Comparison of ENCODE assay signal across 26 cellular contexts in the genomic region with DNA sequence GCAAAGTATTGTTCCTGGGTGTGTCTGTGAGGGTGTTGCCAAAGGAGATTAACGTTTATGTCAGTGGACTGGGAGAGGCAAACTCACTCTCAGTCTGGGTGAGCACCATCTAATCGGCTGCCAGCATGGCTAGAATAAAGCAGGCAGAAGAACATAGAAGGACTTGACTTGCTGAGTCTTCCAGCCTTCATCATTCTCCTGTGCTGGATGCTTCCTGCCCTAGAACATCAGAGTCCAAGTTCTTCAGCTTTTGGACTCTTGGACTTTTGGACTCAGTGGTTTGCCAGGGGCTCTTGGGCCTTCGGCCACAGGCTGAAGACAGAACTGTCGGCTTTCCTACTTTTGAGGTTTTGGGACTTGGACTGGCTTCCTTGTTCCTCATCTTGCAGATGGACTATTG. TPM values are rescaled to one million over a fixed set of nuclear protein-coding genes. Genes with fewer than 3 reads are reported as not detected.
DNase-seq lines count a peak whose midpoint lies in the region; ATAC-seq, FAIRE-seq and TF ChIP-seq lines count a peak whose summit lies in the region.
"Had no signal": no experiment of that assay in that cellular context is flagged by ENCODE, and none has a peak within 500 bp of the region (broad histone marks: within the 10 kb centered on the region; RNA-seq: fewer than 3 reads in every experiment).

No MANE protein-coding gene starts in this region.

- no peak for DNase-seq in activated CD4-positive, alpha-beta memory T cell treated with anti-CD3 and anti-CD28 coated beads for 36 hours
- no peak for DNase-seq in activated CD4-positive, alpha-beta memory T cell treated with anti-CD3 and anti-CD28 coated beads, Interleukin-2, amount 10 ng/mL, durations not matched to agents 7 days and 5 days
- no peak for DNase-seq in activated T-helper 1 cell treated with anti-CD3 and anti-CD28 coated beads, Interleukin-12 subunit alpha, Interleukin-12 subunit beta, Interleukin-2, Interleukin-4 antibody, amounts not matched to agents 30 ng/mL and 10 ng/mL and 1 ng/mL, durations not matched to agents 14 hours and 24 hours and 36 hours (ENCODE audit: low spot score)
- DNase-seq in keratinocyte (ENCODE audit: low read depth, low spot score), result no peak
- no peak for DNase-seq in kidney glomerular epithelial cell (lab: John Stamatoyannopoulos, UW)
- DNase-seq: 8988T; ACHN; AML-193; BE2C; CD4-positive, alpha-beta T cell; CD8-positive, alpha-beta memory T cell; DMS 273 treated with DMSO at 0.1 percent for 48 hours; DMS79; EL; GDM1; H9 had no signal

- no peaks in the 10 kb centered on the region for H3K36me3 ChIP-seq in keratinocyte (ENCODE audit: control insufficient read depth in 2 of 2, extremely low read depth in 1 of 2, insufficient read depth in 2 of 2, low read length in 2 of 2)
- H3K36me3 ChIP-seq: BE2C; BLaER1 treated with 17β-estradiol and CSF1 and Interleukin-3, amounts not matched to agents 10 nM and 100 nM had no signal

- dilution Hi-C loops in keratinocyte (cut with MboI; ENCODE audit: extremely low pct_ligation_motif_present, low sequenced_read_pairs), result no loop called here

- no peaks in the 10 kb centered on the region for H3K27me3 ChIP-seq in keratinocyte (ENCODE audit: control insufficient read depth, extremely low read depth, insufficient read depth, low read length)
- H3K27me3 ChIP-seq: BE2C; BLaER1 treated with 17β-estradiol and CSF1 and Interleukin-3, amounts not matched to agents 10 nM and 100 nM had no signal

- H3K9me1 ChIP-seq in keratinocyte (ENCODE audit: control insufficient read depth, extremely low read depth, insufficient read depth, low read length), result no peaks in the 10 kb centered on the region

- H3K4me1 ChIP-seq in keratinocyte (ENCODE audit: control insufficient read depth, extremely low read depth, insufficient read depth, low read length), result no peaks in the 10 kb centered on the region
- H3K4me1 ChIP-seq: A549 had no signal

- no peaks in the 10 kb centered on the region for H3K9me3 ChIP-seq in keratinocyte (ENCODE audit: control insufficient read depth, low read depth, low read length)
- H3K9me3 ChIP-seq: A549, BE2C had no signal

- no peak overlapping the region for H3K9ac ChIP-seq in keratinocyte (ENCODE audit: control insufficient read depth, extremely low read depth, insufficient read depth, low read length)
- H3K9ac ChIP-seq: BLaER1 treated with 17β-estradiol and CSF1 and Interleukin-3, amounts not matched to agents 10 nM and 100 nM had no signal

- H3K4me3 Mint-ChIP-seq in activated CD4-positive, alpha-beta memory T cell treated with anti-CD3 and anti-CD28 coated beads for 36 hours, result no peak overlapping the region
- no peak overlapping the region for H3K4me3 Mint-ChIP-seq in activated CD4-positive, alpha-beta memory T cell treated with anti-CD3 and anti-CD28 coated beads, Interleukin-2, amount 10 ng/mL, durations not matched to agents 7 days and 5 days
- no peak overlapping the region for H3K4me3 Mint-ChIP-seq in activated T-helper 1 cell treated with anti-CD3 and anti-CD28 coated beads, Interleukin-12 subunit alpha, Interleukin-12 subunit beta, Interleukin-2, Interleukin-4 antibody, amounts not matched to agents 30 ng/mL and 10 ng/mL and 1 ng/mL, durations not matched to agents 14 hours and 24 hours and 36 hours
- H3K4me3 Mint-ChIP-seq: CD14-positive monocyte; CD4-positive, alpha-beta T cell; CD8-positive, alpha-beta memory T cell; GM23338; H9 had no signal

- peaks cover 38% of the 10 kb centered on the region for H3K4me1 Mint-ChIP-seq in activated CD4-positive, alpha-beta memory T cell treated with anti-CD3 and anti-CD28 coated beads for 36 hours (ENCODE audit: low read depth)
- H3K4me1 Mint-ChIP-seq in activated CD4-positive, alpha-beta memory T cell treated with anti-CD3 and anti-CD28 coated beads, Interleukin-2, amount 10 ng/mL, durations not matched to agents 7 days and 5 days, result peaks cover 75% of the 10 kb centered on the region
- H3K4me1 Mint-ChIP-seq in activated T-helper 1 cell treated with anti-CD3 and anti-CD28 coated beads, Interleukin-12 subunit alpha, Interleukin-12 subunit beta, Interleukin-2, Interleukin-4 antibody, amounts not matched to agents 30 ng/mL and 10 ng/mL and 1 ng/mL, durations not matched to agents 14 hours and 24 hours and 36 hours (ENCODE audit: low read depth), result peaks cover 93% of the 10 kb centered on the region

- no peak overlapping the region for H2AFZ ChIP-seq in keratinocyte (ENCODE audit: control insufficient read depth, low read length)
- H2AFZ ChIP-seq: GM23338 had no signal

- no peak for TF ChIP-seq CTCF in keratinocyte (optimal IDR thresholded peaks at IDR 0.05 in 1 of 3, IDR thresholded peaks at IDR 0.05 in 1 of 3, conservative IDR thresholded peaks at IDR 0.05 in 1 of 3; ENCODE audit: extremely low read depth in 1 of 3, insufficient read depth in 2 of 3, low read length in 3 of 3)

- CTCF ChIA-PET in activated CD4-positive, alpha-beta memory T cell treated with anti-CD3 and anti-CD28 coated beads for 36 hours (lab: Charles Lee), result no interaction called here
- CTCF ChIA-PET in activated CD4-positive, alpha-beta memory T cell treated with anti-CD3 and anti-CD28 coated beads, Interleukin-2, amount 10 ng/mL, durations not matched to agents 7 days and 5 days (lab: Charles Lee), result no interaction called here

- no peaks in the 10 kb centered on the region for H3K27me3 Mint-ChIP-seq in activated CD4-positive, alpha-beta memory T cell treated with anti-CD3 and anti-CD28 coated beads for 36 hours
- H3K27me3 Mint-ChIP-seq in activated CD4-positive, alpha-beta memory T cell treated with anti-CD3 and anti-CD28 coated beads, Interleukin-2, amount 10 ng/mL, durations not matched to agents 7 days and 5 days, result peaks cover 2% of the 10 kb centered on the region
- no peaks in the 10 kb centered on the region for H3K27me3 Mint-ChIP-seq in activated T-helper 1 cell treated with anti-CD3 and anti-CD28 coated beads, Interleukin-12 subunit alpha, Interleukin-12 subunit beta, Interleukin-2, Interleukin-4 antibody, amounts not matched to agents 30 ng/mL and 10 ng/mL and 1 ng/mL, durations not matched to agents 14 hours and 24 hours and 36 hours (ENCODE audit: insufficient read depth)
- H3K27me3 Mint-ChIP-seq: CD4-positive, alpha-beta T cell had no signal

- H3K4me3 ChIP-seq in keratinocyte (ENCODE audit: control insufficient read depth in 2 of 3, extremely low read depth in 1 of 3, insufficient read depth in 2 of 3, low read depth in 1 of 3, low read length in 3 of 3), result no peak overlapping the region
- H3K4me3 ChIP-seq: A549; BLaER1 treated with 17β-estradiol and CSF1 and Interleukin-3, amounts not matched to agents 10 nM and 100 nM; GM12878; GM23338 had no signal

- H3K9me3 Mint-ChIP-seq in activated CD4-positive, alpha-beta memory T cell treated with anti-CD3 and anti-CD28 coated beads for 36 hours, result no peaks in the 10 kb centered on the region
- H3K9me3 Mint-ChIP-seq in activated CD4-positive, alpha-beta memory T cell treated with anti-CD3 and anti-CD28 coated beads, Interleukin-2, amount 10 ng/mL, durations not matched to agents 7 days and 5 days, result peaks cover 10% of the 10 kb centered on the region
- peaks cover 28% of the 10 kb centered on the region for H3K9me3 Mint-ChIP-seq in activated T-helper 1 cell treated with anti-CD3 and anti-CD28 coated beads, Interleukin-12 subunit alpha, Interleukin-12 subunit beta, Interleukin-2, Interleukin-4 antibody, amounts not matched to agents 30 ng/mL and 10 ng/mL and 1 ng/mL, durations not matched to agents 14 hours and 24 hours and 36 hours
- H3K9me3 Mint-ChIP-seq: CD4-positive, alpha-beta T cell; GM23338; H9 had no signal

- POLR2A ChIA-PET in activated CD4-positive, alpha-beta memory T cell treated with anti-CD3 and anti-CD28 coated beads for 36 hours (lab: Charles Lee), result no interaction called here
- POLR2A ChIA-PET in activated CD4-positive, alpha-beta memory T cell treated with anti-CD3 and anti-CD28 coated beads, Interleukin-2, amount 10 ng/mL, durations not matched to agents 7 days and 5 days (lab: Charles Lee), result no interaction called here

- H3K79me2 ChIP-seq in keratinocyte (ENCODE audit: control insufficient read depth, insufficient read depth, low read length), result no peaks in the 10 kb centered on the region

- no peak overlapping the region for H3K27ac ChIP-seq in keratinocyte (ENCODE audit: control insufficient read depth, insufficient read depth, low read length)
- H3K27ac ChIP-seq: A549 had no signal

- no peak overlapping the region for H3K4me2 ChIP-seq in keratinocyte (ENCODE audit: control insufficient read depth, extremely low read depth, insufficient read depth, low read depth, low read length)
- H3K4me2 ChIP-seq: A549, GM23338 had no signal

- intact Hi-C loops in activated CD4-positive, alpha-beta memory T cell treated with anti-CD3 and anti-CD28 coated beads for 36 hours (cut with micrococcal nuclease), result loop anchor here (10.0 kb wide), 1 partner anchor 788 kb away; a partner anchor contains a TSS
- intact Hi-C loops in activated T-helper 1 cell treated with anti-CD3 and anti-CD28 coated beads, Interleukin-12 subunit alpha, Interleukin-12 subunit beta, Interleukin-2, Interleukin-4 antibody, amounts not matched to agents 30 ng/mL and 10 ng/mL and 1 ng/mL, durations not matched to agents 14 hours and 24 hours and 36 hours (cut with micrococcal nuclease), result loop anchor here (1.0 to 10.0 kb wide), 3 partner anchors 576 to 729 kb away; a partner anchor contains a TSS

- FAIRE-seq in keratinocyte (lab: Jason Lieb, UNC), result peak; percentile 66
- FAIRE-seq: A549, D721Med, GM12878, GM18507 had no signal

- no peaks in the 10 kb centered on the region for H3K36me3 Mint-ChIP-seq in activated CD4-positive, alpha-beta memory T cell treated with anti-CD3 and anti-CD28 coated beads for 36 hours
- H3K36me3 Mint-ChIP-seq in activated CD4-positive, alpha-beta memory T cell treated with anti-CD3 and anti-CD28 coated beads, Interleukin-2, amount 10 ng/mL, durations not matched to agents 7 days and 5 days (ENCODE audit: low read depth), result peaks cover 8% of the 10 kb centered on the region
- peaks cover 10% of the 10 kb centered on the region for H3K36me3 Mint-ChIP-seq in activated T-helper 1 cell treated with anti-CD3 and anti-CD28 coated beads, Interleukin-12 subunit alpha, Interleukin-12 subunit beta, Interleukin-2, Interleukin-4 antibody, amounts not matched to agents 30 ng/mL and 10 ng/mL and 1 ng/mL, durations not matched to agents 14 hours and 24 hours and 36 hours (ENCODE audit: low read depth)
- H3K36me3 Mint-ChIP-seq: CD14-positive monocyte; CD8-positive, alpha-beta memory T cell had no signal

- peak overlapping the region; percentile 5 for H3K27ac Mint-ChIP-seq in activated CD4-positive, alpha-beta memory T cell treated with anti-CD3 and anti-CD28 coated beads for 36 hours
- no peak overlapping the region for H3K27ac Mint-ChIP-seq in activated CD4-positive, alpha-beta memory T cell treated with anti-CD3 and anti-CD28 coated beads, Interleukin-2, amount 10 ng/mL, durations not matched to agents 7 days and 5 days
- peak overlapping the region; percentile 2 for H3K27ac Mint-ChIP-seq in activated T-helper 1 cell treated with anti-CD3 and anti-CD28 coated beads, Interleukin-12 subunit alpha, Interleukin-12 subunit beta, Interleukin-2, Interleukin-4 antibody, amounts not matched to agents 30 ng/mL and 10 ng/mL and 1 ng/mL, durations not matched to agents 14 hours and 24 hours and 36 hours
- H3K27ac Mint-ChIP-seq: CD14-positive monocyte; CD4-positive, alpha-beta T cell; GM23338 had no signal

- H4K20me1 ChIP-seq in keratinocyte (ENCODE audit: control insufficient read depth, extremely low read depth, insufficient read depth, low read length), result no peaks in the 10 kb centered on the region
- H4K20me1 ChIP-seq: BLaER1 treated with 17β-estradiol and CSF1 and Interleukin-3, amounts not matched to agents 10 nM and 100 nM had no signal

- no peak for ATAC-seq in HG02840 (IDR thresholded peaks at IDR 0.05; ENCODE audit: low FRiP score, unreplicated experiment)
- ATAC-seq: A549, GM12878, GM23338, HCT116 had no signal

RNA-seq across cellular contexts. Expression of a gene that starts 15.3 kb away (rescaled TPM):
- total RNA-seq in activated CD4-positive, alpha-beta memory T cell treated with anti-CD3 and anti-CD28 coated beads for 36 hours, result under 1 TPM; 0.12 to 0.29 TPM
- 1 to 10 TPM; 3.0 to 3.6 TPM for total RNA-seq in activated CD4-positive, alpha-beta memory T cell treated with anti-CD3 and anti-CD28 coated beads, Interleukin-2, amount 10 ng/mL, durations not matched to agents 7 days and 5 days
- 2.5 and 3.4 TPM in 2 replicates for total RNA-seq in activated T-helper 1 cell treated with anti-CD3 and anti-CD28 coated beads, Interleukin-12 subunit alpha, Interleukin-12 subunit beta, Interleukin-2, Interleukin-4 antibody, amounts not matched to agents 30 ng/mL and 10 ng/mL and 1 ng/mL, durations not matched to agents 14 hours and 24 hours and 36 hours
- polyA plus RNA-seq in keratinocyte, result not detected in 3 replicates
- not detected for polyA plus RNA-seq in keratinocyte (2011; ENCODE audit: low read depth)
- polyA plus RNA-seq in keratinocyte (2011; cell fraction: cytosol; rRNA removed), result not detected in 2 replicates
- not detected in 2 replicates for polyA plus RNA-seq in keratinocyte (2011; cell fraction: nucleus; rRNA removed)
- not detected in 2 replicates for polyA plus RNA-seq in keratinocyte (2012; ENCODE audit: low replicate concordance)
- not detected in 3 replicates for polyA minus RNA-seq in keratinocyte
- polyA minus RNA-seq in keratinocyte (2011; cell fraction: cytosol; rRNA and poly(A)+ RNA removed), result not detected
- not detected in 2 replicates for polyA minus RNA-seq in keratinocyte (2011; cell fraction: nucleus; rRNA and poly(A)+ RNA removed)
- total RNA-seq: CD4-positive, alpha-beta T cell; GM23338; H4; H9 had no signal
- polyA plus RNA-seq: A549; CD8-positive, alpha-beta memory T cell had no signal
